In the genomic region with DNA sequence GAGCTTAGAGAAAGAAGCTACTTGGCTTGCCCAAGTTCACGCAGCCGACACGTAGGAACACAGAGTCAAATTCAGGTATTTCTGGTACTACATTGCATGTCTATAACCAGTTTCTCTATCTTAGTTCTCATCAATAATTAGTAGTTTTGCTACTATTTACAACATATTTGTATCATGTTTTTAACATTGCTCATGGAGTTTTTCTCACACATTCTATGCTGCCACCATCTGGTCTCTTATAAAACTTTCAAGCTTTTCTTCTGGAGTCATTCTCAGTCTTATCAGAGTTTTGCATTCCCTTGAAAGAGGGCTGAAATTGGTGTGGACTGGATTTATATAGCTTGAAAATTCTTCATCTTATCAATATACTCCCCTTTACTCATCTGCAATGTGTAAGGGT, we compare ENCODE assay signal across 9 cellular contexts.
DNase-seq lines count a peak whose midpoint lies in the region; ATAC-seq and TF ChIP-seq lines count a peak whose summit lies in the region.
"Had no signal": no experiment of that assay in that cellular context is flagged by ENCODE, and none has a peak within 500 bp of the region (broad histone marks: within the 10 kb centered on the region; RNA-seq: fewer than 3 reads in every experiment).

No MANE protein-coding gene starts in this region.

- H3K4me3 Mint-ChIP-seq in GM23338 = no peak overlapping the region
- H3K4me3 Mint-ChIP-seq: naive B cell had no signal

- no peaks in the 10 kb centered on the region for H3K9me3 Mint-ChIP-seq in GM23338

- no peaks in the 10 kb centered on the region for H3K9me2 ChIP-seq in GM23338 (ENCODE audit: insufficient read depth)

- no peaks in the 10 kb centered on the region for H4K20me1 ChIP-seq in GM23338 (replicated peaks; ENCODE audit: insufficient read depth)

- no peak overlapping the region for H3K4me3 ChIP-seq in GM23338
- H3K4me3 ChIP-seq in fibroblast of mammary gland (ENCODE audit: control insufficient read depth, low read depth, low read length) = no peak overlapping the region

- H3K27me3 Mint-ChIP-seq in GM23338 (ENCODE audit: insufficient read depth, low read depth, poor library complexity) = no peaks in the 10 kb centered on the region
- H3K27me3 Mint-ChIP-seq: naive B cell had no signal

- ATAC-seq in GM23338 = no peak
- no peak for ATAC-seq in HG03469 (IDR thresholded peaks at IDR 0.05; ENCODE audit: unreplicated experiment)

- DNase-seq in GM23338 (ENCODE audit: low spot score) = peak; percentile 46
- DNase-seq in RKO (ENCODE audit: low spot score) = peak; percentile 47
- DNase-seq in fibroblast of mammary gland (ENCODE audit: low read depth) = peak; percentile 29
- peak; percentile 32 for DNase-seq in renal cortical epithelial cell (ENCODE audit: low read depth)
- DNase-seq in activated CD8-positive, alpha-beta memory T cell treated with anti-CD3 and anti-CD28 coated beads for 24 hours = no peak
- DNase-seq in activated CD4-positive, alpha-beta T cell treated with anti-CD3 and anti-CD28 coated beads, Interleukin-2, amount 50 U/mL, for 1 hour = no peak
- DNase-seq: naive B cell, NCI-H2107 had no signal

- H2AFZ ChIP-seq in GM23338 = peak overlapping the region; percentile 28; the same call in 1 of the 2 replicates

- H3K27ac Mint-ChIP-seq in GM23338 = no peak overlapping the region
- H3K27ac Mint-ChIP-seq: naive B cell had no signal

- H3K27ac ChIP-seq in GM23338 (ENCODE audit: low read depth) = no peak overlapping the region

- peaks cover 9% of the 10 kb centered on the region; the same call in 2 of the 3 replicates for H3K4me1 Mint-ChIP-seq in GM23338
- H3K4me1 Mint-ChIP-seq: naive B cell had no signal

- H3K79me2 ChIP-seq in GM23338 (replicated peaks; ENCODE audit: insufficient read depth) = no peaks in the 10 kb centered on the region

- no peak overlapping the region for H3K4me2 ChIP-seq in GM23338

- H3K27me3 ChIP-seq in GM23338 (ENCODE audit: insufficient read depth) = no peaks in the 10 kb centered on the region

- H3K4me1 ChIP-seq in GM23338 (ENCODE audit: insufficient read depth) = peaks cover 17% of the 10 kb centered on the region

- H3K36me3 ChIP-seq in GM23338 (ENCODE audit: insufficient read depth) = no peaks in the 10 kb centered on the region

- H3K36me3 Mint-ChIP-seq in GM23338 (ENCODE audit: low read depth) = no peaks in the 10 kb centered on the region
- H3K36me3 Mint-ChIP-seq: naive B cell had no signal

- TF ChIP-seq CTCF in GM23338 (conservative IDR thresholded peaks at IDR 0.05; ENCODE audit: low read depth in 2 of 2) (peak; percentile 48 to 61), fibroblast of mammary gland (conservative IDR thresholded peaks at IDR 0.05; ENCODE audit: control insufficient read depth, insufficient read depth, low read depth, low read length) (peak; percentile 36)

- H3F3A ChIP-seq in GM23338 (replicated peaks; ENCODE audit: low read depth) = no peaks in the 10 kb centered on the region

TF ChIP-seq in GM23338, 12 proteins besides CTCF, POLR2A, EP300 and RAD21 (continues in another document):
- TF ChIP-seq NANOG (IDR thresholded peaks at IDR 0.05; ENCODE audit: borderline replicate concordance) = no peak
- TF ChIP-seq JUNB (IDR thresholded peaks at IDR 0.05; ENCODE audit: unreplicated experiment) = no peak
- TF ChIP-seq STAT1 (IDR thresholded peaks at IDR 0.05; ENCODE audit: unreplicated experiment) = no peak
- TF ChIP-seq, protein P1, sequence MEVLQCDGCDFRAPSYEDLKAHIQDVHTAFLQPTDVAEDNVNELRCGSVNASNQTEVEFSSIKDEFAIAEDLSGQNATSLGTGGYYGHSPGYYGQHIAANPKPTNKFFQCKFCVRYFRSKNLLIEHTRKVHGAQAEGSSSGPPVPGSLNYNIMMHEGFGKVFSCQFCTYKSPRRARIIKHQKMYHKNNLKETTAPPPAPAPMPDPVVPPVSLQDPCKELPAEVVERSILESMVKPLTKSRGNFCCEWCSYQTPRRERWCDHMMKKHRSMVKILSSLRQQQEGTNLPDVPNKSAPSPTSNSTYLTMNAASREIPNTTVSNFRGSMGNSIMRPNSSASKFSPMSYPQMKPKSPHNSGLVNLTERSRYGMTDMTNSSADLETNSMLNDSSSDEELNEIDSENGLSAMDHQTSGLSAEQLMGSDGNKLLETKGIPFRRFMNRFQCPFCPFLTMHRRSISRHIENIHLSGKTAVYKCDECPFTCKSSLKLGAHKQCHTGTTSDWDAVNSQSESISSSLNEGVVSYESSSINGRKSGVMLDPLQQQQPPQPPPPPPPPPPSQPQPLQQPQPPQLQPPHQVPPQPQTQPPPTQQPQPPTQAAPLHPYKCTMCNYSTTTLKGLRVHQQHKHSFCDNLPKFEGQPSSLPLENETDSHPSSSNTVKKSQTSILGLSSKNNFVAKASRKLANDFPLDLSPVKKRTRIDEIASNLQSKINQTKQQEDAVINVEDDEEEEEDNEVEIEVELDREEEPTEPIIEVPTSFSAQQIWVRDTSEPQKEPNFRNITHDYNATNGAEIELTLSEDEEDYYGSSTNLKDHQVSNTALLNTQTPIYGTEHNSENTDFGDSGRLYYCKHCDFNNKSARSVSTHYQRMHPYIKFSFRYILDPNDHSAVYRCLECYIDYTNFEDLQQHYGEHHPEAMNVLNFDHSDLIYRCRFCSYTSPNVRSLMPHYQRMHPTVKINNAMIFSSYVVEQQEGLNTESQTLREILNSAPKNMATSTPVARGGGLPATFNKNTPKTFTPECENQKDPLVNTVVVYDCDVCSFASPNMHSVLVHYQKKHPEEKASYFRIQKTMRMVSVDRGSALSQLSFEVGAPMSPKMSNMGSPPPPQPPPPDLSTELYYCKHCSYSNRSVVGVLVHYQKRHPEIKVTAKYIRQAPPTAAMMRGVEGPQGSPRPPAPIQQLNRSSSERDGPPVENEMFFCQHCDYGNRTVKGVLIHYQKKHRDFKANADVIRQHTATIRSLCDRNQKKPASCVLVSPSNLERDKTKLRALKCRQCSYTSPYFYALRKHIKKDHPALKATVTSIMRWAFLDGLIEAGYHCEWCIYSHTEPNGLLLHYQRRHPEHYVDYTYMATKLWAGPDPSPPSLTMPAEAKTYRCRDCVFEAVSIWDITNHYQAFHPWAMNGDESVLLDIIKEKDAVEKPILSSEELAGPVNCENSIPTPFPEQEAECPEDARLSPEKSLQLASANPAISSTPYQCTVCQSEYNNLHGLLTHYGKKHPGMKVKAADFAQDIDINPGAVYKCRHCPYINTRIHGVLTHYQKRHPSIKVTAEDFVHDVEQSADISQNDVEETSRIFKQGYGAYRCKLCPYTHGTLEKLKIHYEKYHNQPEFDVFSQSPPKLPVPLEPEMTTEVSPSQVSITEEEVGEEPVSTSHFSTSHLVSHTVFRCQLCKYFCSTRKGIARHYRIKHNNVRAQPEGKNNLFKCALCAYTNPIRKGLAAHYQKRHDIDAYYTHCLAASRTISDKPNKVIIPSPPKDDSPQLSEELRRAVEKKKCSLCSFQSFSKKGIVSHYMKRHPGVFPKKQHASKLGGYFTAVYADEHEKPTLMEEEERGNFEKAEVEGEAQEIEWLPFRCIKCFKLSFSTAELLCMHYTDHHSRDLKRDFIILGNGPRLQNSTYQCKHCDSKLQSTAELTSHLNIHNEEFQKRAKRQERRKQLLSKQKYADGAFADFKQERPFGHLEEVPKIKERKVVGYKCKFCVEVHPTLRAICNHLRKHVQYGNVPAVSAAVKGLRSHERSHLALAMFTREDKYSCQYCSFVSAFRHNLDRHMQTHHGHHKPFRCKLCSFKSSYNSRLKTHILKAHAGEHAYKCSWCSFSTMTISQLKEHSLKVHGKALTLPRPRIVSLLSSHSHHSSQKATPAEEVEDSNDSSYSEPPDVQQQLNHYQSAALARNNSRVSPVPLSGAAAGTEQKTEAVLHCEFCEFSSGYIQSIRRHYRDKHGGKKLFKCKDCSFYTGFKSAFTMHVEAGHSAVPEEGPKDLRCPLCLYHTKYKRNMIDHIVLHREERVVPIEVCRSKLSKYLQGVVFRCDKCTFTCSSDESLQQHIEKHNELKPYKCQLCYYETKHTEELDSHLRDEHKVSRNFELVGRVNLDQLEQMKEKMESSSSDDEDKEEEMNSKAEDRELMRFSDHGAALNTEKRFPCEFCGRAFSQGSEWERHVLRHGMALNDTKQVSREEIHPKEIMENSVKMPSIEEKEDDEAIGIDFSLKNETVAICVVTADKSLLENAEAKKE (CRISPR knock-in tag; IDR thresholded peaks at IDR 0.05) = no peak
- TF ChIP-seq, protein P2, sequence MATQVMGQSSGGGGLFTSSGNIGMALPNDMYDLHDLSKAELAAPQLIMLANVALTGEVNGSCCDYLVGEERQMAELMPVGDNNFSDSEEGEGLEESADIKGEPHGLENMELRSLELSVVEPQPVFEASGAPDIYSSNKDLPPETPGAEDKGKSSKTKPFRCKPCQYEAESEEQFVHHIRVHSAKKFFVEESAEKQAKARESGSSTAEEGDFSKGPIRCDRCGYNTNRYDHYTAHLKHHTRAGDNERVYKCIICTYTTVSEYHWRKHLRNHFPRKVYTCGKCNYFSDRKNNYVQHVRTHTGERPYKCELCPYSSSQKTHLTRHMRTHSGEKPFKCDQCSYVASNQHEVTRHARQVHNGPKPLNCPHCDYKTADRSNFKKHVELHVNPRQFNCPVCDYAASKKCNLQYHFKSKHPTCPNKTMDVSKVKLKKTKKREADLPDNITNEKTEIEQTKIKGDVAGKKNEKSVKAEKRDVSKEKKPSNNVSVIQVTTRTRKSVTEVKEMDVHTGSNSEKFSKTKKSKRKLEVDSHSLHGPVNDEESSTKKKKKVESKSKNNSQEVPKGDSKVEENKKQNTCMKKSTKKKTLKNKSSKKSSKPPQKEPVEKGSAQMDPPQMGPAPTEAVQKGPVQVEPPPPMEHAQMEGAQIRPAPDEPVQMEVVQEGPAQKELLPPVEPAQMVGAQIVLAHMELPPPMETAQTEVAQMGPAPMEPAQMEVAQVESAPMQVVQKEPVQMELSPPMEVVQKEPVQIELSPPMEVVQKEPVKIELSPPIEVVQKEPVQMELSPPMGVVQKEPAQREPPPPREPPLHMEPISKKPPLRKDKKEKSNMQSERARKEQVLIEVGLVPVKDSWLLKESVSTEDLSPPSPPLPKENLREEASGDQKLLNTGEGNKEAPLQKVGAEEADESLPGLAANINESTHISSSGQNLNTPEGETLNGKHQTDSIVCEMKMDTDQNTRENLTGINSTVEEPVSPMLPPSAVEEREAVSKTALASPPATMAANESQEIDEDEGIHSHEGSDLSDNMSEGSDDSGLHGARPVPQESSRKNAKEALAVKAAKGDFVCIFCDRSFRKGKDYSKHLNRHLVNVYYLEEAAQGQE (IDR thresholded peaks at IDR 0.05; ENCODE audit: unreplicated experiment) = no peak
- TF ChIP-seq POLR2AphosphoS5 (IDR thresholded peaks at IDR 0.05; ENCODE audit: low read depth) = no peak
- TF ChIP-seq ZNF114 (CRISPR knock-in tag; IDR thresholded peaks at IDR 0.05) = no peak

Comparison
In these comparisons a context has a peak if more than half of its experiments do, and no peak if none do; other contexts are left out.
1. DNase-seq: peak in GM23338 (single experiment), RKO (single experiment), fibroblast of mammary gland (single experiment) and renal cortical epithelial cell (single experiment); none in activated CD8-positive, alpha-beta memory T cell treated with anti-CD3 and anti-CD28 coated beads for 24 hours (single experiment) and activated CD4-positive, alpha-beta T cell treated with anti-CD3 and anti-CD28 coated beads, Interleukin-2, amount 50 U/mL, for 1 hour (single experiment).